Comparison of ENCODE assay signal across 11 cellular contexts in genomic region chr2:69298261-69298660, GRCh38.
DNase-seq lines count a peak whose midpoint lies in the region; ATAC-seq and TF ChIP-seq lines count a peak whose summit lies in the region.
"Had no signal": no experiment of that assay in that cellular context is flagged by ENCODE, and none has a peak within 500 bp of the region (broad histone marks: within the 10 kb centered on the region; RNA-seq: fewer than 3 reads in every experiment).

No MANE protein-coding gene starts in this region.

- no peak overlapping the region for H3K4me3 ChIP-seq in AG04449 (ENCODE audit: low read depth, low read length)
- H3K4me3 ChIP-seq: cardiac muscle cell had no signal

- H3K36me3 Mint-ChIP-seq in WTC11 = peaks cover 2% of the 10 kb centered on the region; the same call in 1 of the 2 replicates

- no peak for ATAC-seq in WTC11

- no peak overlapping the region for H3K4me3 Mint-ChIP-seq in WTC11
- H3K4me3 Mint-ChIP-seq: nephron had no signal

- CTCF ChIA-PET in AG04449 (lab: Yijun Ruan, JAX) = interaction anchor here (0.9 to 2.8 kb wide), 7 partner anchors 8 to 355 kb away, joined by 3 to 14 read pairs (median 4); partner anchors contain the start of gene ANTXR1
- CTCF ChIA-PET in WTC11 (lab: Charles Lee) = interaction anchor here (1.0 to 1.3 kb wide), 2 partner anchors 9 to 427 kb away, joined by 3 to 5 read pairs; no protein-coding TSS in a partner anchor

- peaks cover 5% of the 10 kb centered on the region for H3K27me3 Mint-ChIP-seq in WTC11 (ENCODE audit: low read depth)

- DNase-seq in AG04449 (ENCODE audit: low read depth, low spot score) (peak; percentile 83), HT1080 (ENCODE audit: low read depth) (peak; percentile 96), amniotic epithelial cell (ENCODE audit: low read depth) (peak; percentile 97), iris pigment epithelial cell (ENCODE audit: low read depth) (peak; percentile 95), NCI-H1436 treated with DMSO at 0.1 percent for 48 hours (lab: John Stamatoyannopoulos, UW) (no peak), WTC11 (ENCODE audit: low spot score) (no peak)
- no peak for DNase-seq in stimulated activated naive CD4-positive, alpha-beta T cell treated with Interleukin-2 at 50 U/mL for 16 hours (lab: John Stamatoyannopoulos, UW)
- no peak for DNase-seq in activated naive CD4-positive, alpha-beta T cell treated with Interleukin-2 at 50 U/mL for 16 hours
- DNase-seq: NCI-H1930 had no signal

- H3K4me1 Mint-ChIP-seq in WTC11 = no peaks in the 10 kb centered on the region

- TF ChIP-seq CTCF in AG04449 (IDR thresholded peaks at IDR 0.05; ENCODE audit: insufficient read depth, low read length, missing control alignments) (no peak), WTC11 (IDR thresholded peaks at IDR 0.05) (no peak)

- no peak overlapping the region for H3K27ac Mint-ChIP-seq in WTC11

- H3K9me3 Mint-ChIP-seq in WTC11 = peaks cover 3% of the 10 kb centered on the region; the same call in 1 of the 2 replicates

- POLR2A ChIA-PET in AG04449 (lab: Yijun Ruan, JAX) (no interaction called here), WTC11 (lab: Charles Lee) (no interaction called here)

TF ChIP-seq in WTC11, 78 proteins besides CTCF, POLR2A, EP300 and RAD21:
- no peak for TF ChIP-seq IRF1 (CRISPR knock-in tag; IDR thresholded peaks at IDR 0.05)
- TF ChIP-seq ZNF423 (CRISPR knock-in tag; IDR thresholded peaks at IDR 0.05) = no peak
- no peak for TF ChIP-seq MAX (CRISPR knock-in tag; IDR thresholded peaks at IDR 0.05)

Comparison
In these comparisons a context has a peak if more than half of its experiments do, and no peak if none do; other contexts are left out.
1. DNase-seq: peak in AG04449 (single experiment), HT1080 (single experiment), amniotic epithelial cell (single experiment) and iris pigment epithelial cell (single experiment); none in NCI-H1436 treated with DMSO at 0.1 percent for 48 hours (single experiment), stimulated activated naive CD4-positive, alpha-beta T cell treated with Interleukin-2 at 50 U/mL for 16 hours (single experiment), WTC11 (single experiment) and activated naive CD4-positive, alpha-beta T cell treated with Interleukin-2 at 50 U/mL for 16 hours (single experiment).